Comparison of ENCODE assay signal across 17 cellular contexts in the genomic region with DNA sequence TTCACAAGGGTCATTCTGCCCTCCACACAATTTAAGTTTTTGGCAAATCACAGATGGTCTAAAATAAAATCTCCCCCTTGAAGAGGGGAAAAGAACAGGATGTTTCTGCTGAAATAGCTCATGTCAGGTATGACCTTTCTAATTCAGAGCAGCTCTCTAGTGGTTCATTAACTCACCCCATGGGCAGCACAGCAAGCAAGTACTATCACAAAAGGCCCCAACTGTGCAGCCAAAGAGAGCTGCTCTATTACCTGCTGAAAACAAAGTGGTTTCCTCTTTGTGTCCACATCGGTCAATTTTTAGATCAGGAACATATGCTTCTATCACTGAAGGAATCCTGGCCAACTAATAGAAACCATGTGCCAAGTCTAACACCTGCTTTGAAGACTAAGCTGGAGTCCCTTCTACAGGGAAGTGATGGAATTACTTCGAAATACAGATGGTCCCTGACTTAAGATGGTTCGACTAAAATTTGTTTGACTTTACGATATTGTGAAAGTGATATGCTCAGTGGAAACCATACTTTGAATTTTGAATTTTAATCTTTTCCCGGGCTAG.
"Had no signal": no experiment of that assay in that cellular context is flagged by ENCODE, and none has a peak within 500 bp of the region (broad histone marks: within the 10 kb centered on the region; RNA-seq: fewer than 3 reads in every experiment).

No MANE protein-coding gene starts in this region.

- H3K27ac ChIP-seq: ascending aorta, epithelial cell of prostate, foreskin keratinocyte, spleen, testis had no signal

- H3K36me3 ChIP-seq: ascending aorta, spleen had no signal

- H3K4me1 ChIP-seq: ascending aorta, foreskin keratinocyte, spleen, testis had no signal

- H3K4me1 Mint-ChIP-seq: stimulated activated memory B cell treated with anti-CD40 and anti-IgM and Interleukin-4, amounts not matched to agents 10 μg/mL and 1 μg/mL and 100 μg/mL, for 72 hours had no signal

- H3K9me3 ChIP-seq: ascending aorta, spleen, testis had no signal

- H3K4me3 Mint-ChIP-seq: activated T-cell treated with anti-CD3 and anti-CD28 coated beads, Interleukin-2, amount 50 U/mL, for 72 hours; memory B cell; stimulated activated memory B cell treated with anti-CD40 and anti-IgM and Interleukin-4, amounts not matched to agents 10 μg/mL and 1 μg/mL and 100 μg/mL, for 72 hours; type B pancreatic cell had no signal

- H3K36me3 Mint-ChIP-seq: stimulated activated memory B cell treated with anti-CD40 and anti-IgM and Interleukin-4, amounts not matched to agents 10 μg/mL and 1 μg/mL and 100 μg/mL, for 72 hours had no signal

- ATAC-seq: activated CD4-positive, CD25-positive, alpha-beta regulatory T cell treated with anti-CD3 and anti-CD28 coated beads, Interleukin-2, amount 50 U/mL, for 24 hours; activated T-cell treated with anti-CD3 and anti-CD28 coated beads, Interleukin-2, amount 50 U/mL, for 72 hours; foreskin keratinocyte; stimulated activated memory B cell treated with anti-CD40 and anti-IgM and Interleukin-4, amounts not matched to agents 10 μg/mL and 1 μg/mL and 100 μg/mL, for 72 hours had no signal

- H3K27ac Mint-ChIP-seq: activated T-cell treated with anti-CD3 and anti-CD28 coated beads, Interleukin-2, amount 50 U/mL, for 72 hours; memory B cell; stimulated activated memory B cell treated with anti-CD40 and anti-IgM and Interleukin-4, amounts not matched to agents 10 μg/mL and 1 μg/mL and 100 μg/mL, for 72 hours; type B pancreatic cell had no signal

- H3K27me3 Mint-ChIP-seq: memory B cell; stimulated activated memory B cell treated with anti-CD40 and anti-IgM and Interleukin-4, amounts not matched to agents 10 μg/mL and 1 μg/mL and 100 μg/mL, for 72 hours had no signal

- H3K4me3 ChIP-seq: ascending aorta, spleen, testis had no signal

- DNase-seq: activated CD8-positive, alpha-beta memory T cell treated with anti-CD3 and anti-CD28 coated beads for 24 hours; activated effector memory CD4-positive, alpha-beta T cell treated with anti-CD3 and anti-CD28 coated beads, Interleukin-2, amount 50 U/mL, for 16 hours; activated naive CD4-positive, alpha-beta T cell treated with anti-CD3 and anti-CD28 coated beads, Interleukin-2, amount 50 U/mL, for 16 hours; activated T-cell treated with anti-CD3 and anti-CD28 coated beads, Interleukin-2, amount 50 U/mL, for 72 hours; dermis blood vessel endothelial cell; foreskin keratinocyte; hippocampal formation; retina; spleen; stimulated activated CD4-positive, alpha-beta T cell treated with anti-CD3 and anti-CD28 coated beads, Interleukin-4, amount 100 ng/mL, for 4 hours; testis had no signal

- H3K27me3 ChIP-seq: ascending aorta, foreskin keratinocyte, spleen, testis had no signal

- H3K9me3 Mint-ChIP-seq: activated T-cell treated with anti-CD3 and anti-CD28 coated beads, Interleukin-2, amount 50 U/mL, for 72 hours; memory B cell; stimulated activated memory B cell treated with anti-CD40 and anti-IgM and Interleukin-4, amounts not matched to agents 10 μg/mL and 1 μg/mL and 100 μg/mL, for 72 hours; type B pancreatic cell had no signal
